ENCODE assay signal across 30 cellular contexts in the genomic region with DNA sequence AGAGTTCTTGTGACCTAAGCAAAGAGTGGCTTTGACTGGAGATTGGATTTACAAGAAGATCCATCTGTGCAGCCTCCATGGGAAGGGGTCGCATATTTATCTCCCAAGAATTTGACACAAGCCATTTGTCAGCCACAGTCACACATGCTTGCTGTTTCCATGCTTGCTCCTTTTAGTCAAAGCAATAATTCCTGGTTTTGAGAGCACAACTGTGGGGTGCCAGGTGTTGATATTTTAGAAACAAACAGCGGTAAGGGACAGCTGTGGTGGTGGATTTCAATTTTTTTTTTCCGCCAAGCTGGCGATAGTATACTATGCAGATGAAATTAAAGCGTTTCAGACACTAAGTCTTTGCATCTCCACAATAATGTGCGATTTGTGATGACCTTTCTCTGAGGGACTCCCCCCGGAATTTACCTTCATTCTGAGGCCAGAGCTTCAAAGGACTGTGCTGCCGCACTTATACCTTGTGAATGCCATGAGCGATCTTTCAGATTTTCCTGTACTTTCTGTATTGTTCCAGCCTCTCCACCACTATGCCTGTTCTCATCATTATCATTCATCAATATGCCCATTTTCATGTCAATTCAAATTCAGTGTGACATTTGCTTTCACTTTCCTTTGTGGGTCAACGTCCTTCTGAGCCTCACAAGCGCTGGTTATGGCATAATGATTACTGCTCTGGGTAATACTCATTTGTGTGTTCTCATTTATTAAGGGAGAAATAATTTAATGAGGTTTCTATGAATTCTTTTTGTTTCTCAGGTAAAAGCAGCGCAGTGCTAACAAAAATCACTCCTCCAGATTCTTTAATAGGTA.
A peak's percentile ranks its signal among the peaks of the same experiment; 100 is the strongest.
DNase-seq lines count a peak whose midpoint lies in the region; ATAC-seq and TF ChIP-seq lines count a peak whose summit lies in the region.
"Had no signal": no experiment of that assay in that cellular context is flagged by ENCODE, and none has a peak within 500 bp of the region (broad histone marks: within the 10 kb centered on the region; RNA-seq: fewer than 3 reads in every experiment).

No MANE protein-coding gene starts in this region.

- no peaks in the 10 kb centered on the region for H4K20me1 ChIP-seq in osteoblast (ENCODE audit: insufficient read depth, low read length)

- H3K4me1 ChIP-seq in osteoblast (ENCODE audit: insufficient read depth, low read length) (no peaks in the 10 kb centered on the region), gastroesophageal sphincter (no peaks in the 10 kb centered on the region)
- H3K4me1 ChIP-seq: breast epithelium, esophagus muscularis mucosa, right lobe of liver, tibial nerve had no signal

- H3K4me2 ChIP-seq in osteoblast (ENCODE audit: insufficient read depth, low read length): no peak overlapping the region
- H3K4me2 ChIP-seq: hepatocyte had no signal

- no peaks in the 10 kb centered on the region for H3K79me2 ChIP-seq in osteoblast (ENCODE audit: insufficient read depth, low read length)
- H3K79me2 ChIP-seq: hepatocyte had no signal

- H3K9me3 ChIP-seq in osteoblast (ENCODE audit: low read depth, low read length) (no peaks in the 10 kb centered on the region), gastroesophageal sphincter (peaks cover 0 to 4% (median 0%) of the 10 kb centered on the region in 3 donors)
- H3K9me3 ChIP-seq: esophagus muscularis mucosa, HAP-1, right lobe of liver had no signal

- H3K36me3 ChIP-seq in osteoblast (ENCODE audit: insufficient read depth, low read length) (no peaks in the 10 kb centered on the region), gastroesophageal sphincter (no peaks in the 10 kb centered on the region)
- H3K36me3 ChIP-seq: breast epithelium, esophagus muscularis mucosa, HAP-1, right lobe of liver, tibial nerve had no signal

- 61 to 70% methylated on average over 10 to 11 of the region's 12 CpGs for WGBS in gastroesophageal sphincter (ENCODE audit: low coverage in 1 of 2), 2 donors

- H3K4me1 Mint-ChIP-seq in effector memory CD8-positive, alpha-beta T cell (ENCODE audit: low read depth in 2 of 2): peaks cover 4 to 17% of the 10 kb centered on the region in 2 donors
- H3K4me1 Mint-ChIP-seq in WTC11: peaks cover 21% of the 10 kb centered on the region
- H3K4me1 Mint-ChIP-seq: activated B cell treated with CpG ODN at 0.5 μM for 24 hours, immature natural killer cell had no signal

- CTCF ChIA-PET in WTC11 (lab: Charles Lee): interaction anchor here (0.6 to 2.4 kb wide), 2 partner anchors 48 to 298 kb away, joined by 4 to 5 read pairs; no protein-coding TSS in a partner anchor

- H3K36me3 Mint-ChIP-seq in effector memory CD8-positive, alpha-beta T cell (ENCODE audit: insufficient read depth): no peaks in the 10 kb centered on the region
- H3K36me3 Mint-ChIP-seq in WTC11: peaks cover 16% of the 10 kb centered on the region
- H3K36me3 Mint-ChIP-seq: immature natural killer cell had no signal

- TF ChIP-seq EP300 in gastroesophageal sphincter (IDR thresholded peaks at IDR 0.05): no peak

- no peak overlapping the region for H2AFZ ChIP-seq in osteoblast (ENCODE audit: low read length)
- H2AFZ ChIP-seq: hepatocyte had no signal

- H3K9me3 Mint-ChIP-seq in effector memory CD8-positive, alpha-beta T cell: peaks cover 0 to 7% of the 10 kb centered on the region in 2 donors
- H3K9me3 Mint-ChIP-seq in WTC11: peaks cover 20% of the 10 kb centered on the region

- H3K27ac ChIP-seq in osteoblast (ENCODE audit: low read depth, low read length) (no peak overlapping the region), gastroesophageal sphincter (no peak overlapping the region)
- H3K27ac ChIP-seq: breast epithelium, esophagus muscularis mucosa, hepatocyte, right lobe of liver, tibial nerve had no signal

- peak overlapping the region; percentile 39 to 80 for H3K27ac Mint-ChIP-seq in effector memory CD8-positive, alpha-beta T cell
- no peak overlapping the region for H3K27ac Mint-ChIP-seq in WTC11
- H3K27ac Mint-ChIP-seq: activated B cell treated with CpG ODN at 0.5 μM for 24 hours; immature natural killer cell; naive thymus-derived CD4-positive, alpha-beta T cell had no signal

- H3K4me3 Mint-ChIP-seq in effector memory CD8-positive, alpha-beta T cell: peak overlapping the region; percentile 6 to 63
- H3K4me3 Mint-ChIP-seq in WTC11: no peak overlapping the region
- H3K4me3 Mint-ChIP-seq: activated B cell treated with CpG ODN at 0.5 μM for 24 hours; naive thymus-derived CD4-positive, alpha-beta T cell had no signal

- ATAC-seq in activated CD4-positive, CD25-positive, alpha-beta regulatory T cell treated with anti-CD3 and anti-CD28 coated beads, Interleukin-2, amount 50 U/mL, for 24 hours: peak; percentile 24 to 35
- ATAC-seq in effector memory CD8-positive, alpha-beta T cell (replicated peaks): peak; percentile 26
- no peak for ATAC-seq in gastroesophageal sphincter
- no peak for ATAC-seq in HG03469 (IDR thresholded peaks at IDR 0.05; ENCODE audit: unreplicated experiment)
- no peak for ATAC-seq in WTC11
- ATAC-seq: left lobe of liver; naive thymus-derived CD4-positive, alpha-beta T cell; right lobe of liver; SK-N-SH treated with all-trans-retinoic acid at 6 μM for 48 hours had no signal

- no peaks in the 10 kb centered on the region for H3K27me3 ChIP-seq in osteoblast (ENCODE audit: insufficient read depth, low read length)
- H3K27me3 ChIP-seq in gastroesophageal sphincter: no peaks in the 10 kb centered on the region
- H3K27me3 ChIP-seq: breast epithelium, hepatocyte, right lobe of liver, tibial nerve had no signal

- DNase-seq in activated CD4-positive, CD25-positive, alpha-beta regulatory T cell (lab: John Stamatoyannopoulos, UW): no peak
- peak; percentile 62 for DNase-seq in NCI-H2171 treated with DMSO at 0.1 percent for 48 hours (lab: John Stamatoyannopoulos, UW)
- no peak for DNase-seq in effector memory CD8-positive, alpha-beta T cell
- peak; percentile 25 for DNase-seq in osteoblast (ENCODE audit: insufficient read length, low spot score, missing footprints)
- no peak for DNase-seq in WTC11 (ENCODE audit: low spot score)
- DNase-seq: 8988T; activated B cell treated with CpG ODN at 0.5 μM for 24 hours; activated CD4-positive, alpha-beta T cell treated with anti-CD3 and anti-CD28 coated beads, Interleukin-2, amount 50 U/mL, for 48 hours; activated gamma-delta T cell treated with Interleukin-2 at 50 U/mL for 16 hours; activated T-cell treated with anti-CD3 and anti-CD28 coated beads, Interleukin-2, amount 50 U/mL, for 1 hour; amniotic stem cell; DMS79; effector memory CD4-positive, alpha-beta T cell; foreskin melanocyte; immature natural killer cell; naive thymus-derived CD4-positive, alpha-beta T cell; NCI-H1694 treated with DMSO at 0.1 percent for 48 hours; NCI-H526 treated with DMSO at 0.1 percent for 48 hours; posterior cingulate gyrus; right lobe of liver had no signal

- no peaks in the 10 kb centered on the region for H3K27me3 Mint-ChIP-seq in effector memory CD8-positive, alpha-beta T cell
- H3K27me3 Mint-ChIP-seq in WTC11 (ENCODE audit: low read depth): no peaks in the 10 kb centered on the region; the same call in 1 of the 2 replicates

- no peak for TF ChIP-seq CTCF in osteoblast (IDR thresholded peaks at IDR 0.05; ENCODE audit: extremely low read depth, low read depth, low read length)
- TF ChIP-seq CTCF in gastroesophageal sphincter (IDR thresholded peaks at IDR 0.05): no peak
- TF ChIP-seq CTCF in WTC11 (IDR thresholded peaks at IDR 0.05): no peak

- no peak overlapping the region for H3K4me3 ChIP-seq in osteoblast (ENCODE audit: insufficient read depth, low read length)
- H3K4me3 ChIP-seq in gastroesophageal sphincter: no peak overlapping the region
- H3K4me3 ChIP-seq: breast epithelium, esophagus muscularis mucosa, HAP-1, hepatocyte, right lobe of liver, tibial nerve had no signal

- no peak for TF ChIP-seq POLR2A in gastroesophageal sphincter (IDR thresholded peaks at IDR 0.05)

- POLR2A ChIA-PET in WTC11 (lab: Charles Lee): no interaction called here

TF ChIP-seq in WTC11, 78 proteins besides CTCF, POLR2A, EP300 and RAD21:
- TF ChIP-seq, protein P1, sequence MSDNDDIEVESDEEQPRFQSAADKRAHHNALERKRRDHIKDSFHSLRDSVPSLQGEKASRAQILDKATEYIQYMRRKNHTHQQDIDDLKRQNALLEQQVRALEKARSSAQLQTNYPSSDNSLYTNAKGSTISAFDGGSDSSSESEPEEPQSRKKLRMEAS (CRISPR knock-in tag; IDR thresholded peaks at IDR 0.05): no peak
- TF ChIP-seq NR1H2 (CRISPR knock-in tag; IDR thresholded peaks at IDR 0.05): no peak
- TF ChIP-seq MYBL2 (CRISPR knock-in tag; IDR thresholded peaks at IDR 0.05): no peak

Comparison
In these comparisons a context has a peak if more than half of its experiments do, and no peak if none do; other contexts are left out.
1. ATAC-seq: peak in activated CD4-positive, CD25-positive, alpha-beta regulatory T cell treated with anti-CD3 and anti-CD28 coated beads, Interleukin-2, amount 50 U/mL, for 24 hours (2 of 2) and effector memory CD8-positive, alpha-beta T cell (single experiment); none in gastroesophageal sphincter (single experiment), HG03469 (single experiment) and WTC11 (single experiment).
2. DNase-seq: peak in NCI-H2171 treated with DMSO at 0.1 percent for 48 hours (single experiment) and osteoblast (single experiment); none in activated CD4-positive, CD25-positive, alpha-beta regulatory T cell (0 of 4), effector memory CD8-positive, alpha-beta T cell (0 of 3) and WTC11 (single experiment).